ENCODE assay signal across 22 cellular contexts in the genomic region with DNA sequence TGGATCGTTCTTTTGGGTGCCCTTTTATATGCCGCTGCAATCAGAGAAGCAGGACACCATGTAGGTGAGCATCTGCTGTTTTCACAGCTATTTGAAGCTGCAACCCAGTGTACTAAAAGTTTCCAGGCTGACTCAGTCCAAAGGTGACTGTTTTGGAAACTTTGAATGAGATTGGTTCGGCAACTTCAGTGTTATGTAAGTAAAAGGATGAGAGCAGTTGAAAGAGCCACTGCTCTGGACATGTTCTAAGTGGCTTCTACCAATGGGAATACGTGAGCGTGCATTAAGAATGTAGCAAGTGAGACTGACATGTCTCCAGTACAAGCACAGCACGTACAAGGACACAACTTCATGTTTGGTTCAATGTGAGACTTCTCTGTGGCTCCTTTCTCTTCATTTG. TPM values are rescaled to one million over a fixed set of nuclear protein-coding genes. Genes with fewer than 3 reads are reported as not detected.
DNase-seq lines count a peak whose midpoint lies in the region; ATAC-seq, FAIRE-seq and TF ChIP-seq lines count a peak whose summit lies in the region.
"Had no signal": no experiment of that assay in that cellular context is flagged by ENCODE, and none has a peak within 500 bp of the region (broad histone marks: within the 10 kb centered on the region; RNA-seq: fewer than 3 reads in every experiment).

No MANE protein-coding gene starts in this region.

- peaks cover 13% of the 10 kb centered on the region for H4K20me1 ChIP-seq in astrocyte (ENCODE audit: insufficient read depth, low read length)

- peak; percentile 75 for ATAC-seq in left lobe of liver
- no peak for ATAC-seq in GM18519 (IDR thresholded peaks at IDR 0.05; ENCODE audit: low FRiP score, unreplicated experiment)
- ATAC-seq: effector memory CD8-positive, alpha-beta T cell had no signal

- no peaks in the 10 kb centered on the region for H3K9me3 Mint-ChIP-seq in activated naive CD4-positive, alpha-beta T cell treated with anti-CD3 and anti-CD28 coated beads for 36 hours
- no peaks in the 10 kb centered on the region for H3K9me3 Mint-ChIP-seq in activated naive CD4-positive, alpha-beta T cell treated with anti-CD3 and anti-CD28 coated beads, Interleukin-2, amount 10 ng/mL, durations not matched to agents 7 days and 5 days
- no peaks in the 10 kb centered on the region for H3K9me3 Mint-ChIP-seq in astrocyte (ENCODE audit: unreplicated experiment)
- H3K9me3 Mint-ChIP-seq: activated T-helper 1 cell treated with anti-CD3 and anti-CD28 coated beads, Interleukin-12 subunit alpha, Interleukin-12 subunit beta, Interleukin-2, Interleukin-4 antibody, amounts not matched to agents 30 ng/mL and 10 ng/mL and 1 ng/mL, durations not matched to agents 14 hours and 24 hours and 36 hours; effector memory CD8-positive, alpha-beta T cell had no signal

- peak overlapping the region; percentile 11 for H3K4me2 ChIP-seq in astrocyte (ENCODE audit: low read length)
- H3K4me2 ChIP-seq: hepatocyte had no signal

- no peak overlapping the region for H3K4me3 ChIP-seq in astrocyte (ENCODE audit: insufficient read depth, low read depth, low read length)
- H3K4me3 ChIP-seq in suprapubic skin = no peak overlapping the region
- H3K4me3 ChIP-seq: hepatocyte, prostate gland, tibial artery had no signal

- no peak overlapping the region for H2AFZ ChIP-seq in astrocyte (ENCODE audit: low read depth, low read length)
- H2AFZ ChIP-seq: hepatocyte had no signal

- H3K9me3 ChIP-seq in astrocyte (ENCODE audit: insufficient read depth, low read depth, low read length) = no peaks in the 10 kb centered on the region
- H3K9me3 ChIP-seq in suprapubic skin = no peaks in the 10 kb centered on the region
- H3K9me3 ChIP-seq: prostate gland, tibial artery had no signal

- no peaks in the 10 kb centered on the region for H3K36me3 Mint-ChIP-seq in activated naive CD4-positive, alpha-beta T cell treated with anti-CD3 and anti-CD28 coated beads for 36 hours (ENCODE audit: low read depth)
- no peaks in the 10 kb centered on the region for H3K36me3 Mint-ChIP-seq in activated naive CD4-positive, alpha-beta T cell treated with anti-CD3 and anti-CD28 coated beads, Interleukin-2, amount 10 ng/mL, durations not matched to agents 7 days and 5 days
- H3K36me3 Mint-ChIP-seq in astrocyte (ENCODE audit: low read depth, unreplicated experiment) = no peaks in the 10 kb centered on the region
- H3K36me3 Mint-ChIP-seq: CD14-positive monocyte had no signal

- TF ChIP-seq EP300 in suprapubic skin (IDR thresholded peaks at IDR 0.05) = no peak

- H3K4me1 Mint-ChIP-seq in activated naive CD4-positive, alpha-beta T cell treated with anti-CD3 and anti-CD28 coated beads for 36 hours (ENCODE audit: low read depth) = peaks cover 4% of the 10 kb centered on the region
- no peaks in the 10 kb centered on the region for H3K4me1 Mint-ChIP-seq in activated naive CD4-positive, alpha-beta T cell treated with anti-CD3 and anti-CD28 coated beads, Interleukin-2, amount 10 ng/mL, durations not matched to agents 7 days and 5 days
- H3K4me1 Mint-ChIP-seq in astrocyte (ENCODE audit: low read depth, unreplicated experiment) = peaks cover 28% of the 10 kb centered on the region
- H3K4me1 Mint-ChIP-seq: CD14-positive monocyte had no signal

- H3K36me3 ChIP-seq in astrocyte (ENCODE audit: insufficient read depth, low read length) = no peaks in the 10 kb centered on the region
- no peaks in the 10 kb centered on the region for H3K36me3 ChIP-seq in suprapubic skin
- H3K36me3 ChIP-seq: prostate gland, tibial artery had no signal

- H3K9ac ChIP-seq in astrocyte (ENCODE audit: low read length) = no peak overlapping the region

- H3K27ac ChIP-seq in astrocyte (ENCODE audit: low read depth, low read length) = no peak overlapping the region
- H3K27ac ChIP-seq in suprapubic skin = peak overlapping the region; percentile 24
- H3K27ac ChIP-seq: hepatocyte, tibial artery had no signal

- peak; percentile 6 for DNase-seq in activated naive CD4-positive, alpha-beta T cell treated with anti-CD3 and anti-CD28 coated beads for 36 hours
- DNase-seq in activated naive CD4-positive, alpha-beta T cell treated with anti-CD3 and anti-CD28 coated beads, Interleukin-2, amount 10 ng/mL, durations not matched to agents 7 days and 5 days = no peak
- DNase-seq in astrocyte (ENCODE audit: low read depth) (no peak), left lobe of liver (ENCODE audit: low spot score) (peak; percentile 57), suprapubic skin (ENCODE audit: low spot score in 2 of 2) (no peak), SK-N-DZ (ENCODE audit: low spot score) (no peak), NCI-H524 (lab: John Stamatoyannopoulos, UW) (no peak)
- DNase-seq: activated CD8-positive, alpha-beta memory T cell treated with anti-CD3 and anti-CD28 coated beads for 24 hours; amniotic stem cell; caudate nucleus; DMS79; effector memory CD8-positive, alpha-beta T cell; kidney; NCI-H1105 treated with DMSO at 0.1 percent for 48 hours; NCI-H526 treated with DMSO at 0.1 percent for 48 hours; tibial artery had no signal

- intact Hi-C loops in activated naive CD4-positive, alpha-beta T cell treated with anti-CD3 and anti-CD28 coated beads for 36 hours (cut with micrococcal nuclease) = no loop called here

- H3K27ac Mint-ChIP-seq in activated naive CD4-positive, alpha-beta T cell treated with anti-CD3 and anti-CD28 coated beads for 36 hours = no peak overlapping the region
- no peak overlapping the region for H3K27ac Mint-ChIP-seq in activated naive CD4-positive, alpha-beta T cell treated with anti-CD3 and anti-CD28 coated beads, Interleukin-2, amount 10 ng/mL, durations not matched to agents 7 days and 5 days
- no peak overlapping the region for H3K27ac Mint-ChIP-seq in astrocyte (ENCODE audit: unreplicated experiment)
- H3K27ac Mint-ChIP-seq: CD14-positive monocyte; effector memory CD8-positive, alpha-beta T cell; nephron had no signal

- H3K79me2 ChIP-seq in astrocyte (ENCODE audit: insufficient read depth, low read length) = peaks cover 27% of the 10 kb centered on the region

- H3K27me3 ChIP-seq in astrocyte (ENCODE audit: insufficient read depth, low read length) = no peaks in the 10 kb centered on the region
- no peaks in the 10 kb centered on the region for H3K27me3 ChIP-seq in suprapubic skin
- H3K27me3 ChIP-seq: hepatocyte, tibial artery had no signal

- H3K27me3 Mint-ChIP-seq in activated naive CD4-positive, alpha-beta T cell treated with anti-CD3 and anti-CD28 coated beads for 36 hours (ENCODE audit: low read depth) = no peaks in the 10 kb centered on the region
- H3K27me3 Mint-ChIP-seq in activated naive CD4-positive, alpha-beta T cell treated with anti-CD3 and anti-CD28 coated beads, Interleukin-2, amount 10 ng/mL, durations not matched to agents 7 days and 5 days = no peaks in the 10 kb centered on the region
- no peaks in the 10 kb centered on the region for H3K27me3 Mint-ChIP-seq in astrocyte (ENCODE audit: low read depth, unreplicated experiment)

- H3K4me1 ChIP-seq in astrocyte (ENCODE audit: insufficient read depth, low read length) (peaks cover 35% of the 10 kb centered on the region), suprapubic skin (peaks cover 56% of the 10 kb centered on the region)
- H3K4me1 ChIP-seq: prostate gland had no signal

- TF ChIP-seq CTCF in astrocyte (IDR thresholded peaks at IDR 0.05; ENCODE audit: insufficient read depth, low read depth, low read length) = no peak
- no peak for TF ChIP-seq CTCF in suprapubic skin (IDR thresholded peaks at IDR 0.05)

- CTCF ChIA-PET in activated naive CD4-positive, alpha-beta T cell treated with anti-CD3 and anti-CD28 coated beads for 36 hours (lab: Charles Lee) = no interaction called here
- CTCF ChIA-PET in activated naive CD4-positive, alpha-beta T cell treated with anti-CD3 and anti-CD28 coated beads, Interleukin-2, amount 10 ng/mL, durations not matched to agents 7 days and 5 days (lab: Charles Lee) = no interaction called here

- no peak overlapping the region for H3K4me3 Mint-ChIP-seq in activated naive CD4-positive, alpha-beta T cell treated with anti-CD3 and anti-CD28 coated beads for 36 hours
- no peak overlapping the region for H3K4me3 Mint-ChIP-seq in activated naive CD4-positive, alpha-beta T cell treated with anti-CD3 and anti-CD28 coated beads, Interleukin-2, amount 10 ng/mL, durations not matched to agents 7 days and 5 days
- no peak overlapping the region for H3K4me3 Mint-ChIP-seq in astrocyte (ENCODE audit: unreplicated experiment)
- H3K4me3 Mint-ChIP-seq: activated T-helper 1 cell treated with anti-CD3 and anti-CD28 coated beads, Interleukin-12 subunit alpha, Interleukin-12 subunit beta, Interleukin-2, Interleukin-4 antibody, amounts not matched to agents 30 ng/mL and 10 ng/mL and 1 ng/mL, durations not matched to agents 14 hours and 24 hours and 36 hours; CD14-positive monocyte; effector memory CD8-positive, alpha-beta T cell; nephron had no signal

- no peak for TF ChIP-seq POLR2A in suprapubic skin (IDR thresholded peaks at IDR 0.05)

- WGBS in suprapubic skin = 50% methylated on average over 5 of the region's 6 CpGs

- FAIRE-seq in astrocyte (lab: Jason Lieb, UNC) = no peak
- FAIRE-seq: kidney had no signal

RNA-seq across cellular contexts. Expression of a gene that starts 55.6 kb away (rescaled TPM):
- under 1 TPM; 0.26 to 0.40 TPM for total RNA-seq in activated naive CD4-positive, alpha-beta T cell treated with anti-CD3 and anti-CD28 coated beads for 36 hours
- total RNA-seq in astrocyte (15.3 and 23.2 TPM in 2 replicates), left lobe of liver (2.0 TPM), suprapubic skin (10 to 100 TPM in 2 of 4 donors, 1 to 10 TPM in 2; 7.7 to 50.2 (median 13.8) TPM)
- 28.9 and 39.2 TPM in 2 replicates for polyA plus RNA-seq in SK-N-DZ (2014; cell fraction: cytosol; rRNA removed)
- 50.1 and 56.0 TPM in 2 replicates for polyA plus RNA-seq in SK-N-DZ (2014; cell fraction: nucleus; rRNA removed)
- polyA plus RNA-seq: CD14-positive monocyte had no signal

Comparison
In these comparisons a context has a peak if more than half of its experiments do, and no peak if none do; other contexts are left out.
1. DNase-seq: peak in activated naive CD4-positive, alpha-beta T cell treated with anti-CD3 and anti-CD28 coated beads for 36 hours (single experiment) and left lobe of liver (single experiment); none in activated naive CD4-positive, alpha-beta T cell treated with anti-CD3 and anti-CD28 coated beads, Interleukin-2, amount 10 ng/mL, durations not matched to agents 7 days and 5 days (single experiment), astrocyte (single experiment), suprapubic skin (0 of 2), SK-N-DZ (single experiment) and NCI-H524 (0 of 2).